In the genomic region with DNA sequence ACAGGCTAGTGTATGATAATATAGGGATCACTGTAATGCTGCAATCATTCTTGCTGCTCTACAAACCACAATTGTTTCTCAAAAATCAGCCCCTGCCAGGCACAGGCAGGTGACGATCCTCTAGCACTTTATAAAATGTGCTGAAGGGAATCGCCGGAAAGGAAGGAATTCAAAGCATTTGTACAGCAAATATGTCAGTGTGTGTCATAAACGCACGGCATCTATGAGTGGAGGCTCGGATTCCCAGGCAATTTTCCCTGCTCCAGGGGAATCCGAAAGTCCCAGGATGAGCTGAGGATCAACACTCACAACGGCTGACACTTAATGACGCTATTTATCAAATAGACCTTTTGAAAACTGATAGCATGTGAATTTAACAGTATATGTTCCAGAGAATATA, we compare ENCODE assay signal across 16 cellular contexts. TPM values are rescaled to one million over a fixed set of nuclear protein-coding genes. Genes with fewer than 3 reads are reported as not detected.
A peak's percentile ranks its signal among the peaks of the same experiment; 100 is the strongest.
DNase-seq lines count a peak whose midpoint lies in the region; ATAC-seq and TF ChIP-seq lines count a peak whose summit lies in the region.
"Had no signal": no experiment of that assay in that cellular context is flagged by ENCODE, and none has a peak within 500 bp of the region (broad histone marks: within the 10 kb centered on the region; RNA-seq: fewer than 3 reads in every experiment).

No MANE protein-coding gene starts in this region.

- no peak for TF ChIP-seq CTCF in brain microvascular endothelial cell (IDR thresholded peaks at IDR 0.05; ENCODE audit: low read depth, low read length, missing control alignments)
- TF ChIP-seq CTCF in heart left ventricle (IDR thresholded peaks at IDR 0.05), result no peak

- WGBS in mesodermal cell (ENCODE audit: insufficient coverage in 2 of 2), 2 experiments, result 86 to 87% methylated on average over 7 to 9 of the region's 9 CpGs
- 40 to 58% (median 53%) methylated on average over 9 of the region's 9 CpGs for WGBS in heart left ventricle, 4 donors

- no peaks in the 10 kb centered on the region for H3K4me1 Mint-ChIP-seq in activated T-helper 17 cell treated with anti-CD3 and anti-CD28 coated beads, Interleukin-2, amount 50 U/mL, for 72 hours
- H3K4me1 Mint-ChIP-seq: activated CD4-positive, alpha-beta memory T cell treated with anti-CD3 and anti-CD28 coated beads, Interleukin-2, amount 10 ng/mL, durations not matched to agents 7 days and 5 days; CD14-positive monocyte had no signal

- no peaks in the 10 kb centered on the region for H3K36me3 Mint-ChIP-seq in activated T-helper 17 cell treated with anti-CD3 and anti-CD28 coated beads, Interleukin-2, amount 50 U/mL, for 72 hours (ENCODE audit: low read depth)
- H3K36me3 Mint-ChIP-seq: CD14-positive monocyte had no signal

- H3K36me3 ChIP-seq in brain microvascular endothelial cell (replicated peaks) (no peaks in the 10 kb centered on the region), mesodermal cell (ENCODE audit: control insufficient read depth, insufficient read depth, low read length) (no peaks in the 10 kb centered on the region), heart left ventricle (no peaks in the 10 kb centered on the region)

- no peaks in the 10 kb centered on the region for H3K27me3 ChIP-seq in brain microvascular endothelial cell (replicated peaks)
- H3K27me3 ChIP-seq in heart left ventricle, result peaks cover 0 to 54% (median 6%) of the 10 kb centered on the region in 9 donors

- DNase-seq in AG08396 (ENCODE audit: low spot score), result peak; percentile 5
- peak; percentile 71 for DNase-seq in HS-5 (ENCODE audit: low read depth)
- peak; percentile 46 for DNase-seq in brain microvascular endothelial cell
- no peak for DNase-seq in NCI-H446 (lab: John Stamatoyannopoulos, UW)
- DNase-seq in heart left ventricle, result no peak
- DNase-seq: activated CD4-positive, alpha-beta memory T cell treated with anti-CD3 and anti-CD28 coated beads, Interleukin-2, amount 10 ng/mL, durations not matched to agents 7 days and 5 days; activated naive CD4-positive, alpha-beta T cell treated with Interleukin-2 at 50 U/mL for 16 hours; mucosa of descending colon; NCI-H1092 treated with DMSO at 0.1 percent for 48 hours; NCI-H524 treated with DMSO at 0.1 percent for 48 hours; psoas muscle; SHP77 treated with DMSO at 0.1 percent for 48 hours had no signal

- intact Hi-C loops in heart left ventricle (cut with DNase I), result no loop called here

- in situ Hi-C loops in brain microvascular endothelial cell (cut with HindIII; ENCODE audit: low pct_ligation_motif_present, low sequenced_read_pairs), result no loop called here

- H3K9me3 Mint-ChIP-seq in activated T-helper 17 cell treated with anti-CD3 and anti-CD28 coated beads, Interleukin-2, amount 50 U/mL, for 72 hours, result no peaks in the 10 kb centered on the region
- H3K9me3 Mint-ChIP-seq: activated CD4-positive, alpha-beta memory T cell treated with anti-CD3 and anti-CD28 coated beads, Interleukin-2, amount 10 ng/mL, durations not matched to agents 7 days and 5 days had no signal

- H3K9me3 ChIP-seq in mesodermal cell (ENCODE audit: control insufficient read depth, low read length), result no peaks in the 10 kb centered on the region
- no peaks in the 10 kb centered on the region for H3K9me3 ChIP-seq in heart left ventricle
- H3K9me3 ChIP-seq: mucosa of descending colon, psoas muscle had no signal

- no peak overlapping the region for H3K4me3 Mint-ChIP-seq in activated T-helper 17 cell treated with anti-CD3 and anti-CD28 coated beads, Interleukin-2, amount 50 U/mL, for 72 hours
- H3K4me3 Mint-ChIP-seq: activated CD4-positive, alpha-beta memory T cell treated with anti-CD3 and anti-CD28 coated beads, Interleukin-2, amount 10 ng/mL, durations not matched to agents 7 days and 5 days; CD14-positive monocyte had no signal

- H3K4me3 ChIP-seq in brain microvascular endothelial cell (ENCODE audit: low read depth, low read length) (no peak overlapping the region), mesodermal cell (ENCODE audit: extremely low read depth, insufficient read depth, low read length, poor library complexity, severe bottlenecking) (no peak overlapping the region), heart left ventricle (no peak overlapping the region)
- H3K4me3 ChIP-seq: mucosa of descending colon, psoas muscle had no signal

- no peak overlapping the region for H3K27ac ChIP-seq in brain microvascular endothelial cell
- H3K27ac ChIP-seq in mesodermal cell (ENCODE audit: low read depth, low read length, severe bottlenecking), result peak overlapping the region; percentile 50
- no peak overlapping the region for H3K27ac ChIP-seq in heart left ventricle
- H3K27ac ChIP-seq: psoas muscle had no signal

- no peak for TF ChIP-seq POLR2A in heart left ventricle (IDR thresholded peaks at IDR 0.05)

- H3K27ac Mint-ChIP-seq in activated T-helper 17 cell treated with anti-CD3 and anti-CD28 coated beads, Interleukin-2, amount 50 U/mL, for 72 hours, result no peak overlapping the region
- H3K27ac Mint-ChIP-seq: activated CD4-positive, alpha-beta memory T cell treated with anti-CD3 and anti-CD28 coated beads, Interleukin-2, amount 10 ng/mL, durations not matched to agents 7 days and 5 days; CD14-positive monocyte had no signal

- H3K4me1 ChIP-seq in mesodermal cell (ENCODE audit: control insufficient read depth, insufficient read depth, low read length, poor library complexity, severe bottlenecking), result peaks cover 3% of the 10 kb centered on the region
- no peaks in the 10 kb centered on the region for H3K4me1 ChIP-seq in heart left ventricle
- H3K4me1 ChIP-seq: psoas muscle had no signal

- ATAC-seq in GM18870 (IDR thresholded peaks at IDR 0.05; ENCODE audit: unreplicated experiment) (no peak), heart left ventricle (no peak)
- no peak for ATAC-seq in activated T-helper 17 cell treated with anti-CD3 and anti-CD28 coated beads, Interleukin-2, amount 50 U/mL, for 72 hours (replicated peaks)
- ATAC-seq: mucosa of descending colon, psoas muscle had no signal

- peaks cover 17% of the 10 kb centered on the region for H3K27me3 Mint-ChIP-seq in activated T-helper 17 cell treated with anti-CD3 and anti-CD28 coated beads, Interleukin-2, amount 50 U/mL, for 72 hours

RNA-seq across cellular contexts. Expression of a gene that starts 1.5 kb away (rescaled TPM):
- polyA plus RNA-seq in mesodermal cell (2013, experiment 1 of 2), result 6.9 TPM
- polyA plus RNA-seq in mesodermal cell (2013, experiment 2 of 2), result 6.4 TPM
- 1 to 10 TPM in 1 of 2 donors, under 1 TPM in 1; 0.05 to 1.5 TPM for total RNA-seq in activated T-helper 17 cell treated with anti-CD3 and anti-CD28 coated beads, Interleukin-2, amount 50 U/mL, for 72 hours
- 100 to 1,000 TPM in 4 of 9 donors, 10 to 100 TPM in 5; 64.0 to 238 (median 88.2) TPM for total RNA-seq in heart left ventricle
- 10 to 100 TPM; 21.2 to 21.8 TPM for polyA plus RNA-seq in heart left ventricle

Comparison
In these comparisons a context has a peak if more than half of its experiments do, and no peak if none do; other contexts are left out.
1. DNase-seq: peak in AG08396 (single experiment), HS-5 (single experiment) and brain microvascular endothelial cell (single experiment); none in NCI-H446 (0 of 2) and heart left ventricle (0 of 5).
2. RNA of a gene that starts 1.5 kb away (total RNA-seq): 64.0 to 238 TPM in heart left ventricle; 0.05 to 1.5 TPM in activated T-helper 17 cell treated with anti-CD3 and anti-CD28 coated beads, Interleukin-2, amount 50 U/mL, for 72 hours; every median in the first group is over 10 times any median in the second.